Comparison of ENCODE assay signal across 1 cellular context in the genomic region with DNA sequence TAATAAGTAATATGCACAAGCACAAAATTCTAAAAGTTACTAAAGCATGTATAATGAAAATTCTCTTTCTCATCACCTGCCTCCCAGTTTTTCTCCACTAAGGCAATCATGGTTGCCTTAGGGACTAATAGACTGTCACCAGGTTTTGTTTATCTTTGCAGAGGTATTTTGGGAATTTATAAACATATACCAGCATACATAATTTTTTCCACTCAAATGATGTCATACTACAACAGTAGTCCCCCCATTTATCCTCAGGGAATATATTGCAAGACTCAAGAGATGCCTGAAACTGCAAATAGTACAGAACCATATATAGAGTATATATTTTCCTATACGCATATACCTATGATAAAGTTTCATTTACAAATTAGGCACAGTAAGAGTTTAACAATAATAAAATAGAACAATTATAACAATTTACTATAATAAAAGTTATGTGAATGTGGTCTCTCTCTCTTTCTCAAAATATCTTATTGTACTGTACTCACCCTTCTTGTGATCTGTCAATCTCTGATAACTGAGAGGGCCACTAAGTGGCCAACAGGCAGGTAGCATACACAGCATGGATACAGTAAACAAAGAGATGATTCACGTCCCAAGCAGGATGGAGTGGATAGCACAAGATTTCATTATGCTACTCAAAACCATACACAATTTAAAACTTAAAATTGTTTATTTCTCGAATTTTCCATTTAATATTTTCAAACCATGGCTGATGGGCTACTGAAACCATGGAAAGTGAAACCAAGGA.
TF ChIP-seq lines count a peak whose summit lies in the region.

No MANE protein-coding gene starts in this region.

TF ChIP-seq in HepG2, 621 proteins besides CTCF, POLR2A, EP300 and RAD21:
- TF ChIP-seq ELF4 (CRISPR knock-in tag; IDR thresholded peaks at IDR 0.05; ENCODE audit: borderline replicate concordance) (no peak), NR2F1 (CRISPR knock-in tag; IDR thresholded peaks at IDR 0.05) (no peak), KDM6A (CRISPR knock-in tag; IDR thresholded peaks at IDR 0.05; ENCODE audit: low read depth) (no peak), U2AF1 (optimal IDR thresholded peaks at IDR 0.05; ENCODE audit: low read depth, low read length) (no peak), ATF7 (IDR thresholded peaks at IDR 0.05) (peak; percentile 73), ATF7 (CRISPR knock-in tag; IDR thresholded peaks at IDR 0.05) (no peak)
